ENCODE assay signal across 23 cellular contexts in the genomic region with DNA sequence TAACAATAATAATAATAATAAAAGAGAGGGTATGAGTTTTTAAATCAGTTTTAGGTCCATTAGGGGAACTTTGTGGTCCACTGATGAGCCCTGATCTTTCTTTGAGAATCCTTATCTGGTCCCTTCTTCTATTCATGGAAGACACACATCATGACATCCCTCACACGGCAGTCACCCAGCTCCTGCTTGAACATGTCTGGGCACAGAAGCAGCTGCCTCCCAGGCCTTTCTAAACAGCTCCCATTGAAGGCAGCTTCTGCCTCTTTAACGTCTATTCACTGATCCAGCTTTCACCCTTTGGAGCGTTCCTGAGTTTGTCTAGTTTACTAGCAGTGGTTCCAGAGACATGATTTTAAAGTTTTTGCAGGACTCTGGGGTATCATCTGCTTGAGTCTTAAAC. TPM values are rescaled to one million over a fixed set of nuclear protein-coding genes. Genes with fewer than 3 reads are reported as not detected.
DNase-seq lines count a peak whose midpoint lies in the region; ATAC-seq, FAIRE-seq and TF ChIP-seq lines count a peak whose summit lies in the region.
"Had no signal": no experiment of that assay in that cellular context is flagged by ENCODE, and none has a peak within 500 bp of the region (broad histone marks: within the 10 kb centered on the region; RNA-seq: fewer than 3 reads in every experiment).

No MANE protein-coding gene starts in this region.

- DNase-seq in NCI-H345 (lab: John Stamatoyannopoulos, UW): peak; percentile 24
- DNase-seq in NCI-H345 treated with DMSO at 0.1 percent for 48 hours (lab: John Stamatoyannopoulos, UW; ENCODE audit: unreplicated experiment): no peak
- peak; percentile 53 for DNase-seq in bronchial epithelial cell (ENCODE audit: low read depth)
- DNase-seq in epithelial cell of prostate (ENCODE audit: low read depth, low spot score): peak; percentile 6
- no peak for DNase-seq in HEK293T (ENCODE audit: extremely low spot score)
- DNase-seq: 8988T; ACHN; AML-193; BE2C; Calu3; CD4-positive, alpha-beta memory T cell; COR-L47; DMS53; DMS79 treated with DMSO at 0.1 percent for 48 hours; GF-D8; GOT3 had no signal

- FAIRE-seq in bronchial epithelial cell (lab: Jason Lieb, UNC): no peak
- FAIRE-seq: A549, GM12891, GM18507, H54 had no signal

- CTCF ChIA-PET in HEK293T (lab: Yijun Ruan, JAX): interaction anchor here (0.7 kb wide), 1 partner anchor 506 kb away, joined by 6 read pairs; no protein-coding TSS in a partner anchor

- POLR2A ChIA-PET in HEK293T (lab: Yijun Ruan, JAX): no interaction called here

- ATAC-seq in GM21390 (IDR thresholded peaks at IDR 0.05; ENCODE audit: unreplicated experiment): no peak
- ATAC-seq: A549 had no signal

- H3K27ac ChIP-seq in epithelial cell of prostate: no peak overlapping the region
- H3K27ac ChIP-seq: A549; BLaER1 treated with 17β-estradiol and CSF1 and Interleukin-3, amounts not matched to agents 10 nM and 100 nM had no signal

- TF ChIP-seq CTCF in bronchial epithelial cell (IDR thresholded peaks at IDR 0.05; ENCODE audit: insufficient read depth, low read length, severe bottlenecking): no peak

- no peaks in the 10 kb centered on the region for H3K27me3 ChIP-seq in bronchial epithelial cell (ENCODE audit: control insufficient read depth, insufficient read depth, low read length)
- H3K27me3 ChIP-seq: BE2C had no signal

- H3K36me3 ChIP-seq in bronchial epithelial cell (ENCODE audit: control insufficient read depth, insufficient read depth, low read length): no peaks in the 10 kb centered on the region
- H3K36me3 ChIP-seq: BE2C; BLaER1 treated with 17β-estradiol and CSF1 and Interleukin-3, amounts not matched to agents 10 nM and 100 nM; HAP-1 had no signal

- H3K4me3 ChIP-seq in bronchial epithelial cell (ENCODE audit: low read depth, low read length): no peak overlapping the region
- H3K4me3 ChIP-seq: A549; BLaER1 treated with 17β-estradiol and CSF1 and Interleukin-3, amounts not matched to agents 10 nM and 100 nM; HAP-1 had no signal

TF ChIP-seq in HEK293T, 16 proteins besides CTCF, POLR2A, EP300 and RAD21:
- no peak for TF ChIP-seq FOXM1 (IDR thresholded peaks at IDR 0.05; ENCODE audit: borderline replicate concordance)

RNA-seq across cellular contexts. Expression of gene STK24, which starts 42.6 kb away (rescaled TPM):
- total RNA-seq in bronchial epithelial cell: 168 and 171 TPM in 2 replicates

Comparison
In these comparisons a context has a peak if more than half of its experiments do, and no peak if none do; other contexts are left out.
1. DNase-seq: peak in NCI-H345 (single experiment), bronchial epithelial cell (single experiment) and epithelial cell of prostate (single experiment); none in NCI-H345 treated with DMSO at 0.1 percent for 48 hours (single experiment) and HEK293T (single experiment).